8 cellular contexts compared by ENCODE assay signal in genomic region chr2:234869164-234869563, GRCh38.
"Had no signal": no experiment of that assay in that cellular context is flagged by ENCODE, and none has a peak within 500 bp of the region (broad histone marks: within the 10 kb centered on the region; RNA-seq: fewer than 3 reads in every experiment).

No MANE protein-coding gene starts in this region.

- H3K4me3 ChIP-seq: GM12878 had no signal

- FAIRE-seq: G401.6, GM12878, GM12891, GM12892, GM18507, GM19239 had no signal

- DNase-seq: GDM1, GF-D8 had no signal

- ATAC-seq: GM12878 had no signal
